In genomic region chr7:10128748-10129147, GRCh38 we compare ENCODE assay signal across 13 cellular contexts.
DNase-seq lines count a peak whose midpoint lies in the region; TF ChIP-seq lines count a peak whose summit lies in the region.
"Had no signal": no experiment of that assay in that cellular context is flagged by ENCODE, and none has a peak within 500 bp of the region (broad histone marks: within the 10 kb centered on the region; RNA-seq: fewer than 3 reads in every experiment).

No MANE protein-coding gene starts in this region.

- peaks cover 15% of the 10 kb centered on the region for H3K9me3 Mint-ChIP-seq in HFFc6
- H3K9me3 Mint-ChIP-seq in activated naive CD4-positive, alpha-beta T cell treated with anti-CD3 and anti-CD28 coated beads, Interleukin-2, amount 10 ng/mL, durations not matched to agents 7 days and 5 days, result no peaks in the 10 kb centered on the region
- H3K9me3 Mint-ChIP-seq in activated naive CD8-positive, alpha-beta T cell treated with anti-CD3 and anti-CD28 coated beads for 36 hours, result no peaks in the 10 kb centered on the region

- peak; percentile 13; the same call in 1 of the 2 replicates for TF ChIP-seq CTCF in HFFc6 (IDR thresholded peaks at IDR 0.05)

- H3K36me3 Mint-ChIP-seq in HFFc6 (ENCODE audit: low read depth), result no peaks in the 10 kb centered on the region
- H3K36me3 Mint-ChIP-seq in activated naive CD4-positive, alpha-beta T cell treated with anti-CD3 and anti-CD28 coated beads, Interleukin-2, amount 10 ng/mL, durations not matched to agents 7 days and 5 days, result no peaks in the 10 kb centered on the region
- no peaks in the 10 kb centered on the region for H3K36me3 Mint-ChIP-seq in activated naive CD8-positive, alpha-beta T cell treated with anti-CD3 and anti-CD28 coated beads for 36 hours
- H3K36me3 Mint-ChIP-seq: CD8-positive, alpha-beta memory T cell; naive B cell had no signal

- no peak overlapping the region for H3K27ac Mint-ChIP-seq in HFFc6
- H3K27ac Mint-ChIP-seq in activated naive CD4-positive, alpha-beta T cell treated with anti-CD3 and anti-CD28 coated beads, Interleukin-2, amount 10 ng/mL, durations not matched to agents 7 days and 5 days, result no peak overlapping the region
- H3K27ac Mint-ChIP-seq in activated naive CD8-positive, alpha-beta T cell treated with anti-CD3 and anti-CD28 coated beads for 36 hours, result no peak overlapping the region
- H3K27ac Mint-ChIP-seq: activated naive CD8-positive, alpha-beta T cell treated with anti-CD3 and anti-CD28 coated beads, Interleukin-2, amount 50 U/mL, for 24 hours; CD8-positive, alpha-beta memory T cell; naive B cell had no signal

- no peaks in the 10 kb centered on the region for H3K4me1 Mint-ChIP-seq in HFFc6 (ENCODE audit: low read depth)
- no peaks in the 10 kb centered on the region for H3K4me1 Mint-ChIP-seq in activated naive CD4-positive, alpha-beta T cell treated with anti-CD3 and anti-CD28 coated beads, Interleukin-2, amount 10 ng/mL, durations not matched to agents 7 days and 5 days
- no peaks in the 10 kb centered on the region for H3K4me1 Mint-ChIP-seq in activated naive CD8-positive, alpha-beta T cell treated with anti-CD3 and anti-CD28 coated beads for 36 hours
- H3K4me1 Mint-ChIP-seq: activated naive CD8-positive, alpha-beta T cell treated with anti-CD3 and anti-CD28 coated beads, Interleukin-2, amount 50 U/mL, for 24 hours; CD8-positive, alpha-beta memory T cell; naive B cell had no signal

- H3K27me3 Mint-ChIP-seq in HFFc6 (ENCODE audit: insufficient read depth), result no peaks in the 10 kb centered on the region
- H3K27me3 Mint-ChIP-seq in activated naive CD4-positive, alpha-beta T cell treated with anti-CD3 and anti-CD28 coated beads, Interleukin-2, amount 10 ng/mL, durations not matched to agents 7 days and 5 days, result no peaks in the 10 kb centered on the region
- no peaks in the 10 kb centered on the region for H3K27me3 Mint-ChIP-seq in activated naive CD8-positive, alpha-beta T cell treated with anti-CD3 and anti-CD28 coated beads for 36 hours
- H3K27me3 Mint-ChIP-seq: activated naive CD8-positive, alpha-beta T cell treated with anti-CD3 and anti-CD28 coated beads, Interleukin-2, amount 50 U/mL, for 24 hours; CD8-positive, alpha-beta memory T cell; naive B cell had no signal

- H3K4me3 Mint-ChIP-seq in HFFc6, result no peak overlapping the region
- H3K4me3 Mint-ChIP-seq in activated naive CD4-positive, alpha-beta T cell treated with anti-CD3 and anti-CD28 coated beads, Interleukin-2, amount 10 ng/mL, durations not matched to agents 7 days and 5 days, result no peak overlapping the region
- no peak overlapping the region for H3K4me3 Mint-ChIP-seq in activated naive CD8-positive, alpha-beta T cell treated with anti-CD3 and anti-CD28 coated beads for 36 hours
- H3K4me3 Mint-ChIP-seq: activated naive CD8-positive, alpha-beta T cell treated with anti-CD3 and anti-CD28 coated beads, Interleukin-2, amount 50 U/mL, for 24 hours; CD8-positive, alpha-beta memory T cell; naive B cell had no signal

- DNase-seq in Ammon's horn (ENCODE audit: low spot score), result peak; percentile 52
- no peak for DNase-seq in HFFc6
- DNase-seq in UCSD-AML1 (lab: John Stamatoyannopoulos, UW; ENCODE audit: unreplicated experiment), result peak; percentile 9
- DNase-seq in iPS-NIHi11 (ENCODE audit: low spot score), result peak; percentile 5
- DNase-seq in NCI-H524 treated with DMSO at 0.1 percent for 48 hours (lab: John Stamatoyannopoulos, UW), result no peak
- DNase-seq in activated naive CD4-positive, alpha-beta T cell treated with anti-CD3 and anti-CD28 coated beads, Interleukin-2, amount 10 ng/mL, durations not matched to agents 7 days and 5 days, result no peak
- no peak for DNase-seq in activated naive CD8-positive, alpha-beta T cell treated with anti-CD3 and anti-CD28 coated beads for 36 hours
- DNase-seq in stimulated activated CD4-positive, alpha-beta T cell treated with anti-CD3 and anti-CD28 coated beads, Interleukin-2, amount 100 ng/mL, for 24 hours, result no peak
- DNase-seq: activated CD4-positive, alpha-beta T cell treated with anti-CD3 and anti-CD28 coated beads, Interleukin-2, amount 50 U/mL, for 1 hour; activated naive CD8-positive, alpha-beta T cell treated with anti-CD3 and anti-CD28 coated beads, Interleukin-2, amount 50 U/mL, for 24 hours; CD8-positive, alpha-beta memory T cell; naive B cell; upper lobe of left lung had no signal

- CTCF ChIA-PET in activated naive CD4-positive, alpha-beta T cell treated with anti-CD3 and anti-CD28 coated beads, Interleukin-2, amount 10 ng/mL, durations not matched to agents 7 days and 5 days (lab: Charles Lee), result no interaction called here

Comparison
In these comparisons a context has a peak if more than half of its experiments do, and no peak if none do; other contexts are left out.
1. DNase-seq: peak in Ammon's horn (single experiment), UCSD-AML1 (single experiment) and iPS-NIHi11 (single experiment); none in HFFc6 (single experiment), NCI-H524 treated with DMSO at 0.1 percent for 48 hours (single experiment), activated naive CD4-positive, alpha-beta T cell treated with anti-CD3 and anti-CD28 coated beads, Interleukin-2, amount 10 ng/mL, durations not matched to agents 7 days and 5 days (single experiment), activated naive CD8-positive, alpha-beta T cell treated with anti-CD3 and anti-CD28 coated beads for 36 hours (single experiment) and stimulated activated CD4-positive, alpha-beta T cell treated with anti-CD3 and anti-CD28 coated beads, Interleukin-2, amount 100 ng/mL, for 24 hours (0 of 2).